1 cellular context compared by ENCODE assay signal in the genomic region with DNA sequence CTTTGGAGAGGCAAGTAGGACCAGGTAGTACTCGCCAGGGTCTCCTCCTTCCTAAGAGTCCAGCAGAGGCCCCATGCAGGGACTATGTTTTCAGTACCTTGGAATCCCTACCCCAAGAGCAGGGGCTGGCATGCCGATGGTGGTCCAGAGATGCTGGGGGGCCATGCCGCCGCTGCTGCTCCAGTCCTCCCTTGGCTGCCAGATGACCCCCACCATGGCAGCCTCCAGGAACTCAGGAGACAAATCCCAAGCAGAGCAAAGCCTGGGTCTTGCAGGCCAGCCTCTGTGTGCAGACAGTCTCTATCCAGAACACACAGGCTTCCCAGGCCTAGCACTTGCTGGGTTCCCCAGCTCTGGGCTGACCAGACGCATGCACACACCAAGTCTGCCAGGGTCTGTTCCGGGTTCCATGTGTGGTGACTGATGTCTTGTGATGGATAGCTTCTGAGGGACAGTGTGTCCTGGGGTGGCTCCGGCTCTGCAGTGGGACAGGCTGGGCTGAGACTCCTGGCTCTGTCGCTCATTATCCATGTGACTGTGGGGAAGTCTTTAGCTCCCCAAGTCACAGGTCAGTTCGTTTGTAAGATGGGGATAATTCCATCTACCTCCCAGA.
TF ChIP-seq lines count a peak whose summit lies in the region.

No MANE protein-coding gene starts in this region.

TF ChIP-seq in HepG2, 621 proteins besides CTCF, POLR2A, EP300 and RAD21 (continued from another document):
- TF ChIP-seq, protein P1, sequence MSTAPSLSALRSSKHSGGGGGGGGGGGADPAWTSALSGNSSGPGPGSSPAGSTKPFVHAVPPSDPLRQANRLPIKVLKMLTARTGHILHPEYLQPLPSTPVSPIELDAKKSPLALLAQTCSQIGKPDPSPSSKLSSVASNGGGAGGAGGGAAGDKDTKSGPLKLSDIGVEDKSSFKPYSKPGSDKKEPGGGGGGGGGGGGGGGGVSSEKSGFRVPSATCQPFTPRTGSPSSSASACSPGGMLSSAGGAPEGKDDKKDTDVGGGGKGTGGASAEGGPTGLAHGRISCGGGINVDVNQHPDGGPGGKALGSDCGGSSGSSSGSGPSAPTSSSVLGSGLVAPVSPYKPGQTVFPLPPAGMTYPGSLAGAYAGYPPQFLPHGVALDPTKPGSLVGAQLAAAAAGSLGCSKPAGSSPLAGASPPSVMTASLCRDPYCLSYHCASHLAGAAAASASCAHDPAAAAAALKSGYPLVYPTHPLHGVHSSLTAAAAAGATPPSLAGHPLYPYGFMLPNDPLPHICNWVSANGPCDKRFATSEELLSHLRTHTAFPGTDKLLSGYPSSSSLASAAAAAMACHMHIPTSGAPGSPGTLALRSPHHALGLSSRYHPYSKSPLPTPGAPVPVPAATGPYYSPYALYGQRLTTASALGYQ (CRISPR knock-in tag; IDR thresholded peaks at IDR 0.05), result no peak
- TF ChIP-seq, protein P2, sequence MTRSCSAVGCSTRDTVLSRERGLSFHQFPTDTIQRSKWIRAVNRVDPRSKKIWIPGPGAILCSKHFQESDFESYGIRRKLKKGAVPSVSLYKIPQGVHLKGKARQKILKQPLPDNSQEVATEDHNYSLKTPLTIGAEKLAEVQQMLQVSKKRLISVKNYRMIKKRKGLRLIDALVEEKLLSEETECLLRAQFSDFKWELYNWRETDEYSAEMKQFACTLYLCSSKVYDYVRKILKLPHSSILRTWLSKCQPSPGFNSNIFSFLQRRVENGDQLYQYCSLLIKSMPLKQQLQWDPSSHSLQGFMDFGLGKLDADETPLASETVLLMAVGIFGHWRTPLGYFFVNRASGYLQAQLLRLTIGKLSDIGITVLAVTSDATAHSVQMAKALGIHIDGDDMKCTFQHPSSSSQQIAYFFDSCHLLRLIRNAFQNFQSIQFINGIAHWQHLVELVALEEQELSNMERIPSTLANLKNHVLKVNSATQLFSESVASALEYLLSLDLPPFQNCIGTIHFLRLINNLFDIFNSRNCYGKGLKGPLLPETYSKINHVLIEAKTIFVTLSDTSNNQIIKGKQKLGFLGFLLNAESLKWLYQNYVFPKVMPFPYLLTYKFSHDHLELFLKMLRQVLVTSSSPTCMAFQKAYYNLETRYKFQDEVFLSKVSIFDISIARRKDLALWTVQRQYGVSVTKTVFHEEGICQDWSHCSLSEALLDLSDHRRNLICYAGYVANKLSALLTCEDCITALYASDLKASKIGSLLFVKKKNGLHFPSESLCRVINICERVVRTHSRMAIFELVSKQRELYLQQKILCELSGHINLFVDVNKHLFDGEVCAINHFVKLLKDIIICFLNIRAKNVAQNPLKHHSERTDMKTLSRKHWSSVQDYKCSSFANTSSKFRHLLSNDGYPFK (CRISPR knock-in tag; IDR thresholded peaks at IDR 0.05; ENCODE audit: borderline replicate concordance), result no peak
- no peak for TF ChIP-seq ZNF136 (CRISPR knock-in tag; IDR thresholded peaks at IDR 0.05; ENCODE audit: low read depth)
- no peak for TF ChIP-seq BRD4 (CRISPR knock-in tag; IDR thresholded peaks at IDR 0.05)
- no peak for TF ChIP-seq ZNF317 (CRISPR knock-in tag; IDR thresholded peaks at IDR 0.05)
- no peak for TF ChIP-seq HNRNPLL (IDR thresholded peaks at IDR 0.05; ENCODE audit: low read depth, low read length, poor library complexity, severe bottlenecking)
- TF ChIP-seq RELA (CRISPR knock-in tag; IDR thresholded peaks at IDR 0.05), result no peak
- TF ChIP-seq, protein P3, sequence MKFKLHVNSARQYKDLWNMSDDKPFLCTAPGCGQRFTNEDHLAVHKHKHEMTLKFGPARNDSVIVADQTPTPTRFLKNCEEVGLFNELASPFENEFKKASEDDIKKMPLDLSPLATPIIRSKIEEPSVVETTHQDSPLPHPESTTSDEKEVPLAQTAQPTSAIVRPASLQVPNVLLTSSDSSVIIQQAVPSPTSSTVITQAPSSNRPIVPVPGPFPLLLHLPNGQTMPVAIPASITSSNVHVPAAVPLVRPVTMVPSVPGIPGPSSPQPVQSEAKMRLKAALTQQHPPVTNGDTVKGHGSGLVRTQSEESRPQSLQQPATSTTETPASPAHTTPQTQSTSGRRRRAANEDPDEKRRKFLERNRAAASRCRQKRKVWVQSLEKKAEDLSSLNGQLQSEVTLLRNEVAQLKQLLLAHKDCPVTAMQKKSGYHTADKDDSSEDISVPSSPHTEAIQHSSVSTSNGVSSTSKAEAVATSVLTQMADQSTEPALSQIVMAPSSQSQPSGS (CRISPR knock-in tag; IDR thresholded peaks at IDR 0.05), result no peak
- no peak for TF ChIP-seq HDAC6 (IDR thresholded peaks at IDR 0.05; ENCODE audit: low read depth, low read length)
- no peak for TF ChIP-seq ZSCAN29 (CRISPR knock-in tag; conservative IDR thresholded peaks at IDR 0.05)
- no peak for TF ChIP-seq ZBTB3 (CRISPR knock-in tag; IDR thresholded peaks at IDR 0.05; ENCODE audit: borderline replicate concordance, low read depth)
TF ChIP-seq in HepG2: peak in this region for 0.
